ENCODE assay signal across 22 cellular contexts in genomic region chr1:36882536-36883285, GRCh38.
DNase-seq lines count a peak whose midpoint lies in the region; ATAC-seq and TF ChIP-seq lines count a peak whose summit lies in the region.
"Had no signal": no experiment of that assay in that cellular context is flagged by ENCODE, and none has a peak within 500 bp of the region (broad histone marks: within the 10 kb centered on the region; RNA-seq: fewer than 3 reads in every experiment).

No MANE protein-coding gene starts in this region.

- no peaks in the 10 kb centered on the region for H3K4me1 Mint-ChIP-seq in activated CD8-positive, alpha-beta T cell treated with anti-CD3 and anti-CD28 coated beads, Interleukin-2, amount 10 ng/mL, durations not matched to agents 7 days and 5 days (ENCODE audit: low read depth)
- H3K4me1 Mint-ChIP-seq in activated CD8-positive, alpha-beta T cell treated with anti-CD3 and anti-CD28 coated beads for 36 hours (ENCODE audit: low read depth) = no peaks in the 10 kb centered on the region

- no peaks in the 10 kb centered on the region for H3K36me3 Mint-ChIP-seq in activated CD8-positive, alpha-beta T cell treated with anti-CD3 and anti-CD28 coated beads, Interleukin-2, amount 10 ng/mL, durations not matched to agents 7 days and 5 days (ENCODE audit: low read depth)
- no peaks in the 10 kb centered on the region for H3K36me3 Mint-ChIP-seq in activated CD8-positive, alpha-beta T cell treated with anti-CD3 and anti-CD28 coated beads for 36 hours (ENCODE audit: low read depth)
- H3K36me3 Mint-ChIP-seq: CD8-positive, alpha-beta T cell; IgD-negative memory B cell had no signal

- H3K27me3 ChIP-seq in stomach (peaks cover 0 to 22% (median 5%) of the 10 kb centered on the region in 3 donors), psoas muscle (ENCODE audit: insufficient read depth in 3 of 3, low read length in 2 of 3) (peaks cover 0 to 9% (median 2%) of the 10 kb centered on the region in 3 donors)
- H3K27me3 ChIP-seq: BLaER1 had no signal

- intact Hi-C loops in activated CD8-positive, alpha-beta T cell treated with anti-CD3 and anti-CD28 coated beads for 36 hours (cut with micrococcal nuclease) = no loop called here
- intact Hi-C loops in OCI-LY7 (cut with micrococcal nuclease; ENCODE audit: unreplicated experiment) = loop anchor here (10.0 kb wide), 2 partner anchors 178 to 402 kb away; no protein-coding TSS in a partner anchor
- intact Hi-C loops in stomach (cut with DNase I; ENCODE audit: low total_unique reads) = no loop called here
- intact Hi-C loops in psoas muscle (cut with DNase I) = no loop called here

- POLR2A ChIA-PET in activated CD8-positive, alpha-beta T cell treated with anti-CD3 and anti-CD28 coated beads, Interleukin-2, amount 10 ng/mL, durations not matched to agents 7 days and 5 days (lab: Charles Lee) = no interaction called here
- POLR2A ChIA-PET in activated CD8-positive, alpha-beta T cell treated with anti-CD3 and anti-CD28 coated beads for 36 hours (lab: Charles Lee) = no interaction called here
- POLR2A ChIA-PET in OCI-LY7 (lab: Charles Lee) = interaction anchor here (1.2 to 1.5 kb wide), 2 partner anchors 61 to 70 kb away, joined by 3 read pairs; no protein-coding TSS in a partner anchor

- H3K27ac Mint-ChIP-seq in activated CD8-positive, alpha-beta T cell treated with anti-CD3 and anti-CD28 coated beads, Interleukin-2, amount 10 ng/mL, durations not matched to agents 7 days and 5 days = no peak overlapping the region
- H3K27ac Mint-ChIP-seq in activated CD8-positive, alpha-beta T cell treated with anti-CD3 and anti-CD28 coated beads for 36 hours = no peak overlapping the region
- H3K27ac Mint-ChIP-seq: CD8-positive, alpha-beta T cell; IgD-negative memory B cell had no signal

- no peak for ATAC-seq in activated CD8-positive, alpha-beta T cell treated with anti-CD3 and anti-CD28 coated beads, Interleukin-2, amount 10 ng/mL, durations not matched to agents 7 days and 5 days
- no peak for ATAC-seq in activated CD8-positive, alpha-beta T cell treated with anti-CD3 and anti-CD28 coated beads for 36 hours
- ATAC-seq in left lobe of liver = no peak
- no peak for ATAC-seq in GM19324 (IDR thresholded peaks at IDR 0.05; ENCODE audit: low FRiP score, unreplicated experiment)
- ATAC-seq in HG03175 (IDR thresholded peaks at IDR 0.05; ENCODE audit: unreplicated experiment) = no peak
- ATAC-seq in psoas muscle = no peak
- ATAC-seq: CD8-positive, alpha-beta T cell had no signal

- H3K4me3 ChIP-seq in OCI-LY7 (ENCODE audit: low read depth, low read length, poor library complexity, severe bottlenecking) (no peak overlapping the region), stomach (no peak overlapping the region), psoas muscle (no peak overlapping the region)
- H3K4me3 ChIP-seq: BLaER1, PC-9, SJCRH30 had no signal

- peak overlapping the region; percentile 64 for H3K4me2 ChIP-seq in OCI-LY7 (ENCODE audit: low read length)
- H3K4me2 ChIP-seq: BLaER1, PC-9 had no signal

- no peak for TF ChIP-seq CTCF in activated CD8-positive, alpha-beta T cell treated with anti-CD3 and anti-CD28 coated beads for 36 hours (IDR thresholded peaks at IDR 0.05)
- TF ChIP-seq CTCF in OCI-LY7 (conservative IDR thresholded peaks at IDR 0.05; ENCODE audit: low read length) = no peak
- TF ChIP-seq CTCF in stomach (IDR thresholded peaks at IDR 0.05) = no peak
- no peak for TF ChIP-seq CTCF in psoas muscle (IDR thresholded peaks at IDR 0.05)

- BruUV-seq in OCI-LY7 (replicated peaks; lab: Mats Ljungman, UMichigan) = no TSS peak

- H3K9me3 Mint-ChIP-seq in activated CD8-positive, alpha-beta T cell treated with anti-CD3 and anti-CD28 coated beads, Interleukin-2, amount 10 ng/mL, durations not matched to agents 7 days and 5 days (ENCODE audit: insufficient read depth) = no peaks in the 10 kb centered on the region
- H3K9me3 Mint-ChIP-seq in activated CD8-positive, alpha-beta T cell treated with anti-CD3 and anti-CD28 coated beads for 36 hours = no peaks in the 10 kb centered on the region
- H3K9me3 Mint-ChIP-seq: CD8-positive, alpha-beta T cell had no signal

- CTCF ChIA-PET in activated CD8-positive, alpha-beta T cell treated with anti-CD3 and anti-CD28 coated beads, Interleukin-2, amount 10 ng/mL, durations not matched to agents 7 days and 5 days (lab: Charles Lee) = no interaction called here
- CTCF ChIA-PET in activated CD8-positive, alpha-beta T cell treated with anti-CD3 and anti-CD28 coated beads for 36 hours (lab: Charles Lee) = no interaction called here
- CTCF ChIA-PET in OCI-LY7 (lab: Charles Lee; ENCODE audit: unreplicated experiment) = no interaction called here

- H3K9me3 ChIP-seq in OCI-LY7 (ENCODE audit: low read length) (no peaks in the 10 kb centered on the region), stomach (no peaks in the 10 kb centered on the region), psoas muscle (no peaks in the 10 kb centered on the region)
- H3K9me3 ChIP-seq: BLaER1, SJCRH30 had no signal

- H3K4me1 ChIP-seq in OCI-LY7 (ENCODE audit: insufficient read depth, low read length, poor library complexity, severe bottlenecking) = peaks cover 52% of the 10 kb centered on the region
- no peaks in the 10 kb centered on the region for H3K4me1 ChIP-seq in stomach
- H3K4me1 ChIP-seq in psoas muscle = no peaks in the 10 kb centered on the region
- H3K4me1 ChIP-seq: SJCRH30 had no signal

- H4K20me1 ChIP-seq in OCI-LY7 (ENCODE audit: insufficient read depth, low read length) = no peaks in the 10 kb centered on the region
- H4K20me1 ChIP-seq: BLaER1 had no signal

- H3K9me2 ChIP-seq in OCI-LY7 (ENCODE audit: insufficient read depth, low read length) = no peaks in the 10 kb centered on the region

- H3K79me2 ChIP-seq in OCI-LY7 (ENCODE audit: insufficient read depth, low read depth, low read length) = peaks cover 6% of the 10 kb centered on the region; the same call in 1 of the 2 replicates

- peaks cover under 1% of the 10 kb centered on the region for H3K27me3 Mint-ChIP-seq in activated CD8-positive, alpha-beta T cell treated with anti-CD3 and anti-CD28 coated beads, Interleukin-2, amount 10 ng/mL, durations not matched to agents 7 days and 5 days (ENCODE audit: low read depth)
- peaks cover 8% of the 10 kb centered on the region for H3K27me3 Mint-ChIP-seq in activated CD8-positive, alpha-beta T cell treated with anti-CD3 and anti-CD28 coated beads for 36 hours

- H3K27ac ChIP-seq in OCI-LY7 (ENCODE audit: low read depth, low read length, poor library complexity, severe bottlenecking) = peak overlapping the region; percentile 92
- no peak overlapping the region for H3K27ac ChIP-seq in stomach
- H3K27ac ChIP-seq in psoas muscle = no peak overlapping the region
- H3K27ac ChIP-seq: BLaER1, PC-9, SJCRH30 had no signal

- TF ChIP-seq POLR2A in stomach (IDR thresholded peaks at IDR 0.05) = no peak

- H3K36me3 ChIP-seq in OCI-LY7 (ENCODE audit: insufficient read depth, low read length) = peaks cover 37% of the 10 kb centered on the region
- H3K36me3 ChIP-seq in stomach = no peaks in the 10 kb centered on the region
- H3K36me3 ChIP-seq in psoas muscle (ENCODE audit: insufficient read depth in 1 of 2, low read depth in 1 of 2) = no peaks in the 10 kb centered on the region
- H3K36me3 ChIP-seq: BLaER1, SJCRH30 had no signal

- no peak overlapping the region; the same call in 1 of the 2 replicates for H2AFZ ChIP-seq in OCI-LY7 (ENCODE audit: low read length)
- H2AFZ ChIP-seq: PC-9 had no signal

- no peak overlapping the region for H3K4me3 Mint-ChIP-seq in activated CD8-positive, alpha-beta T cell treated with anti-CD3 and anti-CD28 coated beads, Interleukin-2, amount 10 ng/mL, durations not matched to agents 7 days and 5 days
- H3K4me3 Mint-ChIP-seq in activated CD8-positive, alpha-beta T cell treated with anti-CD3 and anti-CD28 coated beads for 36 hours = no peak overlapping the region
- H3K4me3 Mint-ChIP-seq: CD8-positive, alpha-beta T cell had no signal

- WGBS in stomach, 5 donors = 84 to 92% (median 89%) methylated on average over 11 of the region's 11 CpGs
- 92 to 95% (median 93%) methylated on average over 11 of the region's 11 CpGs for WGBS in psoas muscle, 3 donors

- peak; percentile 16 for DNase-seq in activated CD8-positive, alpha-beta T cell treated with anti-CD3 and anti-CD28 coated beads, Interleukin-2, amount 10 ng/mL, durations not matched to agents 7 days and 5 days
- no peak for DNase-seq in activated CD8-positive, alpha-beta T cell treated with anti-CD3 and anti-CD28 coated beads for 36 hours
- DNase-seq in OCI-LY7 (ENCODE audit: low spot score) = no peak
- peak; percentile 23 for DNase-seq in left lobe of liver (ENCODE audit: low spot score)
- DNase-seq in stomach = peak; percentile 9
- DNase-seq in psoas muscle = no peak
- DNase-seq: 8988T, DND-41, GDM1, HCEC 1CT, MV-4-11, NCI-H1417 treated with DMSO at 0.1 percent for 48 hours, NCI-H1930, NCI-H2171, NCI-H446 treated with DMSO at 0.1 percent for 48 hours, PC-9, SJCRH30 had no signal

- no peak for TF ChIP-seq EP300 in stomach (IDR thresholded peaks at IDR 0.05)

Comparison
In these comparisons a context has a peak if more than half of its experiments do, and no peak if none do; other contexts are left out.
1. DNase-seq: peak in activated CD8-positive, alpha-beta T cell treated with anti-CD3 and anti-CD28 coated beads, Interleukin-2, amount 10 ng/mL, durations not matched to agents 7 days and 5 days (single experiment), left lobe of liver (single experiment) and stomach (single experiment); none in activated CD8-positive, alpha-beta T cell treated with anti-CD3 and anti-CD28 coated beads for 36 hours (single experiment), OCI-LY7 (single experiment) and psoas muscle (0 of 2).